In the genomic region with DNA sequence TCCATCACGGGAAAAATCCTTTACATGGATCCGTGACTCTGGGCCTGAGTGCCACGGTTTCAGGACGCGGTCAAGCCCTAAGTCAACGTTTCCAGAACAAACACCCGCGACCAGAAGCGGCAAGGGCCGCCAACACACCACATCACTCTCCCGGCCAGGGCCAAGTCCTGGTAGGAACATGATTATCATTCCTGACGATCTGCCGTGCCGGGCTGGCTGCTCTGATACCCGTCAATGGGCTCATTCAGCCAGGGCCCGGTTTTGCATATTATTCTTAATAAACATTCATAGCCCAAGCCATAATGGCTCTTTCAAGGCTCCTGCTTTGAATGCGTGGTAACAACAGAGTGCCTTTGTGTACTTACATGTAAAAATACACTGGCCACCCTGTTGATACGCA, we compare ENCODE assay signal across 23 cellular contexts. TPM values are rescaled to one million over a fixed set of nuclear protein-coding genes. Genes with fewer than 3 reads are reported as not detected.
DNase-seq lines count a peak whose midpoint lies in the region; ATAC-seq and TF ChIP-seq lines count a peak whose summit lies in the region.
"Had no signal": no experiment of that assay in that cellular context is flagged by ENCODE, and none has a peak within 500 bp of the region (broad histone marks: within the 10 kb centered on the region; RNA-seq: fewer than 3 reads in every experiment).

No MANE protein-coding gene starts in this region.

- DNase-seq in anterior cingulate cortex (lab: John Stamatoyannopoulos, UW) (peak in 53 of 58 donors; percentile 5 to 89 (median 67)), hypothalamus (lab: John Stamatoyannopoulos, UW) (peak in 46 of 51 donors; percentile 6 to 94 (median 60)), nucleus accumbens (lab: John Stamatoyannopoulos, UW) (peak in 54 of 56 donors; percentile 12 to 90 (median 72)), NCI-H187 (lab: John Stamatoyannopoulos, UW) (no peak), omental fat pad (ENCODE audit: low spot score) (no peak)
- DNase-seq: activated CD4-positive, alpha-beta memory T cell treated with anti-CD3 and anti-CD28 coated beads for 36 hours; activated CD4-positive, CD25-positive, alpha-beta regulatory T cell; activated CD8-positive, alpha-beta memory T cell treated with anti-CD3 and anti-CD28 coated beads, Interleukin-2, amount 50 U/mL, for 48 hours; activated naive CD8-positive, alpha-beta T cell treated with anti-CD3 and anti-CD28 coated beads for 36 hours; CD4-positive, alpha-beta T cell; DMS 273 treated with DMSO at 0.1 percent for 48 hours; effector CD4-positive, alpha-beta T cell; erythroblast; NCI-H1417; NCI-H2081 treated with DMSO at 0.1 percent for 48 hours; OCI-M1; Right ventricle myocardium superior; stimulated activated CD4-positive, alpha-beta T cell treated with anti-CD3 and anti-CD28 coated beads, Interleukin-4, amount 100 ng/mL, for 1 hour had no signal

- ATAC-seq in GM18519 (IDR thresholded peaks at IDR 0.05; ENCODE audit: low FRiP score, unreplicated experiment) (no peak), omental fat pad (ENCODE audit: low FRiP score) (no peak)
- ATAC-seq in activated CD4-positive, CD25-positive, alpha-beta regulatory T cell treated with anti-CD3 and anti-CD28 coated beads, Interleukin-2, amount 50 U/mL, for 24 hours, result no peak
- ATAC-seq: K562; stimulated activated memory B cell treated with anti-CD40 and anti-IgM and Interleukin-4, amounts not matched to agents 10 μg/mL and 1 μg/mL and 100 μg/mL, for 72 hours had no signal

- TF ChIP-seq CTCF in omental fat pad (IDR thresholded peaks at IDR 0.05), result no peak

RNA-seq across cellular contexts. Expression of gene SIM2, which starts 44.6 kb away (rescaled TPM):
- total RNA-seq in omental fat pad, result 1 to 10 TPM in 1 of 4 donors, not detected in 3; 3.2 TPM
- total RNA-seq: activated naive CD8-positive, alpha-beta T cell treated with anti-CD3 and anti-CD28 coated beads for 36 hours; CD4-positive, alpha-beta T cell; fibroblast of villous mesenchyme; Right ventricle myocardium superior had no signal

Comparison
In these comparisons a context has a peak if more than half of its experiments do, and no peak if none do; other contexts are left out.
1. DNase-seq: peak in anterior cingulate cortex (53 of 58), hypothalamus (46 of 51) and nucleus accumbens (54 of 56); none in NCI-H187 (0 of 2) and omental fat pad (single experiment).